25 cellular contexts compared by ENCODE assay signal in genomic region chr10:45080321-45080720, GRCh38.
"Had no signal": no experiment of that assay in that cellular context is flagged by ENCODE, and none has a peak within 500 bp of the region (broad histone marks: within the 10 kb centered on the region; RNA-seq: fewer than 3 reads in every experiment).

No MANE protein-coding gene starts in this region.

- H3K27me3 ChIP-seq: ovary, right lobe of liver, upper lobe of left lung had no signal

- H3K36me3 ChIP-seq: lower lobe of right lung, ovary, right lobe of liver, upper lobe of left lung had no signal

- H3K4me3 ChIP-seq: lower lobe of right lung, ovary, psoas muscle, right lobe of liver, upper lobe of left lung had no signal

- H3K36me3 Mint-ChIP-seq: stimulated activated naive B cell treated with anti-CD40 and anti-IgM and Interleukin-4, amounts not matched to agents 10 μg/mL and 1 μg/mL and 100 μg/mL, for 72 hours had no signal

- H3K9me3 ChIP-seq: ovary, psoas muscle, right lobe of liver, upper lobe of left lung had no signal

- H3K27ac Mint-ChIP-seq: effector memory CD8-positive, alpha-beta T cell; nephron progenitor cell; stimulated activated naive B cell treated with anti-CD40 and anti-IgM and Interleukin-4, amounts not matched to agents 10 μg/mL and 1 μg/mL and 100 μg/mL, for 72 hours; stimulated activated naive CD8-positive, alpha-beta T cell treated with anti-CD3 and anti-CD28 coated beads, Interleukin-15, Interleukin-2, amounts not matched to agents 100 ng/mL and 50 ng/mL, for 24 hours had no signal

- DNase-seq: cortex of kidney; effector memory CD8-positive, alpha-beta T cell; foreskin melanocyte; glutamatergic neuron; hypothalamus; immature natural killer cell; islet precursor cell; kidney glomerular epithelial cell; left ventricle myocardium superior; lower lobe of right lung; naive thymus-derived CD8-positive, alpha-beta T cell; nephron progenitor cell; nucleus accumbens; ovary; posterior cingulate gyrus; psoas muscle; right lobe of liver; small intestine; stimulated activated CD4-positive, alpha-beta T cell treated with anti-CD3 and anti-CD28 coated beads, Interleukin-15, amount 100 ng/mL, for 24 hours; stimulated activated CD4-positive, alpha-beta T cell treated with anti-CD3 and anti-CD28 coated beads, Interleukin-2, amount 100 ng/mL, for 48 hours; stimulated activated naive B cell treated with anti-CD40 and anti-IgM and Interleukin-4, amounts not matched to agents 10 μg/mL and 1 μg/mL and 100 μg/mL, for 72 hours; upper lobe of left lung had no signal

- H3K4me1 ChIP-seq: lower lobe of right lung, psoas muscle, right lobe of liver, upper lobe of left lung had no signal

- ATAC-seq: effector memory CD8-positive, alpha-beta T cell; esophagus mucosa; left ventricle myocardium superior; lower lobe of right lung; naive thymus-derived CD8-positive, alpha-beta T cell; psoas muscle; right lobe of liver; stimulated activated naive B cell treated with anti-CD40 and anti-IgM and Interleukin-4, amounts not matched to agents 10 μg/mL and 1 μg/mL and 100 μg/mL, for 72 hours had no signal

- H3K27ac ChIP-seq: epithelial cell of prostate, lower lobe of right lung, ovary, psoas muscle, right lobe of liver, upper lobe of left lung had no signal

- H3K4me1 Mint-ChIP-seq: stimulated activated naive B cell treated with anti-CD40 and anti-IgM and Interleukin-4, amounts not matched to agents 10 μg/mL and 1 μg/mL and 100 μg/mL, for 72 hours had no signal

- H3K4me3 Mint-ChIP-seq: effector memory CD8-positive, alpha-beta T cell; immature natural killer cell; naive thymus-derived CD8-positive, alpha-beta T cell; nephron progenitor cell; stimulated activated naive B cell treated with anti-CD40 and anti-IgM and Interleukin-4, amounts not matched to agents 10 μg/mL and 1 μg/mL and 100 μg/mL, for 72 hours; stimulated activated naive CD8-positive, alpha-beta T cell treated with anti-CD3 and anti-CD28 coated beads, Interleukin-15, Interleukin-2, amounts not matched to agents 100 ng/mL and 50 ng/mL, for 24 hours had no signal
